ENCODE assay signal across 1 cellular context in the genomic region with DNA sequence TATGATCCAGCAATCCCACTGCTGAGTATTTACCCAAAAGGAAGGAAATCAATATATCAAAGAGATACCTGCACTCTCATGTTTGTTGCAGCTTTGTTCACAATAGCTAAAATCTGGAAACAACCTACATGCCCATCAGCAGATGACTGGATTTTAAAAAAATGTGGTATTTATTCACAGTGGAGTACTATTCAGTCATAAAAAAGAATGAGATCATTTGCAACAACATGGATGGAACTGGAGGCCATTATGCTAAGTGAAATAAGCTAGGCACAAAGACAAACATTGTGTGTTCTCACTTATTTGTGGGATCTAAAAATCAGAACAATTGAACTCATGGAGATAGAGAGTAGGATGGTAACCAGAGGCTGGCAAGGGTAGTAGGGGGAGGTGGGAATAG.
TF ChIP-seq lines count a peak whose summit lies in the region.

No MANE protein-coding gene starts in this region.

TF ChIP-seq in K562, 482 proteins besides CTCF, POLR2A, EP300 and RAD21 (continued from another document):
- TF ChIP-seq, protein P1, sequence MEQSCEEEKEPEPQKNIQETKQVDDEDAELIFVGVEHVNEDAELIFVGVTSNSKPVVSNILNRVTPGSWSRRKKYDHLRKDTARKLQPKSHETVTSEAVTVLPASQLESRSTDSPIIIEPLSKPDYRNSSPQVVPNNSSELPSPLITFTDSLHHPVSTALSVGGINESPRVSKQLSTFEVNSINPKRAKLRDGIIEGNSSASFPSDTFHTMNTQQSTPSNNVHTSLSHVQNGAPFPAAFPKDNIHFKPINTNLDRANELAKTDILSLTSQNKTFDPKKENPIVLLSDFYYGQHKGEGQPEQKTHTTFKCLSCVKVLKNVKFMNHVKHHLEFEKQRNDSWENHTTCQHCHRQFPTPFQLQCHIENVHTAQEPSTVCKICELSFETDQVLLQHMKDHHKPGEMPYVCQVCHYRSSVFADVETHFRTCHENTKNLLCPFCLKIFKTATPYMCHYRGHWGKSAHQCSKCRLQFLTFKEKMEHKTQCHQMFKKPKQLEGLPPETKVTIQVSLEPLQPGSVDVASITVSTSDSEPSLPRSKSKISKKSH (CRISPR knock-in tag; IDR thresholded peaks at IDR 0.05), result no peak
- TF ChIP-seq HMGN3 (IDR thresholded peaks at IDR 0.05; ENCODE audit: borderline replicate concordance, extremely low read depth, insufficient read length, low read depth, low read length) (no peak), RUNX1 (IDR thresholded peaks at IDR 0.05; ENCODE audit: low read depth) (no peak), RBM25 (IDR thresholded peaks at IDR 0.05; ENCODE audit: low read depth, low read length, severe bottlenecking) (peak; percentile 22)
